8 cellular contexts compared by ENCODE assay signal in the genomic region with DNA sequence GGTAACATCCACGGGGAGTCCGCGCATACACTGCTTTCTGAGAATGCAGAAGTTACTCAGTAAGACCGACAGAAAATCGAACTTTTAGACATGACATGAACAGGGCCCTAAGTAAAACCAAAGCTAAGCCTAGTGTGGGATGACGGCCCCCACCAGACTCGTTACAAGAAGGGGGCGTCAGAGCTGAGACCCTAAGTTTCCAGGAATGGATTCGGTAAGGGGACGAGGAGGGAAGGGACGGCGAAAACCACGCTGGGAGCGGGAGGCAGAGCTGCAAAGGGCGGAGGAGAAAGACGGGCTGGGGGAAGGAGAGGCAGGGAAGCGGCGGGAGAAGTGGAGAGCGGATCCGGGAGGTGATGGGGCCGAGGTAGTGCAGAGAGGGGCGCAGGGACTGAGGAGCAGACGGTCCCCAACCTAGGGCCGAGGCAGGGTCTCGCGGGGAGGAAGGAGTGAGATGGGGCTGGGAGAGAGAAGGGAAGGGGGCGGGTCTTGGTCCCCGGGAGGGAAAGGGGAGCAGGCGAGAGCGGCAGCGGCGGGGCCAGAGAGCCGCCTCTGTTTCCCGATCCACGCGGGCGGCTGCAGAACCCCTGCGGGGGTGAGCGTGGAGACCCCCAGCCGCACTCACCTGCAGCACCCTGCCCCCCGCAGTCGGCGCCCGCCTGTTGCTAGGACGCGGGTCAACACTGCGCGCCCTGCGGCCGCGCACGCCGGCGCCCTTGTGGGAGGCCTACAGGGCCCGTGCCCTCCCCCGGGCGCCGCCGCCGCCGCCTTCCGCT. TPM values are rescaled to one million over a fixed set of nuclear protein-coding genes. Genes with fewer than 3 reads are reported as not detected.
DNase-seq lines count a peak whose midpoint lies in the region; TF ChIP-seq lines count a peak whose summit lies in the region.

No MANE protein-coding gene starts in this region.

- POLR2A ChIA-PET in AG04449 (lab: Yijun Ruan, JAX): interaction anchor here (1.0 kb wide), 1 partner anchor 9 kb away, joined by 3 read pairs; no protein-coding TSS in a partner anchor

- DNase-seq in AG04449 (ENCODE audit: low read depth, low spot score): no peak
- peak; percentile 32 to 76 for DNase-seq in HAP-1 (ENCODE audit: low spot score in 2 of 2)
- peak; percentile 59 for DNase-seq in activated CD4-positive, alpha-beta T cell treated with anti-CD3 and anti-CD28 coated beads, Interleukin-2, amount 10 ng/mL, durations not matched to agents 24 days and 14 days
- DNase-seq in esophagus muscularis mucosa (ENCODE audit: extremely low spot score): no peak
- DNase-seq in type B pancreatic cell (ENCODE audit: extremely low spot score, unreplicated experiment): peak; percentile 72
- no peak for DNase-seq in NCI-H187 treated with DMSO at 0.1 percent for 48 hours (lab: John Stamatoyannopoulos, UW)
- DNase-seq in mesenteric fat pad (ENCODE audit: low spot score): no peak

- TF ChIP-seq POLR2A in esophagus muscularis mucosa (IDR thresholded peaks at IDR 0.05; ENCODE audit: low read depth): no peak

- H3K36me3 Mint-ChIP-seq in activated CD4-positive, alpha-beta T cell treated with anti-CD3 and anti-CD28 coated beads, Interleukin-2, amount 10 ng/mL, durations not matched to agents 24 days and 14 days (ENCODE audit: low read depth): no peaks in the 10 kb centered on the region
- no peaks in the 10 kb centered on the region for H3K36me3 Mint-ChIP-seq in type B pancreatic cell

- no peaks in the 10 kb centered on the region for H3K9me3 ChIP-seq in HAP-1
- no peaks in the 10 kb centered on the region for H3K9me3 ChIP-seq in esophagus muscularis mucosa
- no peaks in the 10 kb centered on the region for H3K9me3 ChIP-seq in muscle layer of colon (ENCODE audit: low read length)

- no peak for TF ChIP-seq EP300 in esophagus muscularis mucosa (IDR thresholded peaks at IDR 0.05)

- peaks cover 12% of the 10 kb centered on the region for H3K4me1 Mint-ChIP-seq in activated CD4-positive, alpha-beta T cell treated with anti-CD3 and anti-CD28 coated beads, Interleukin-2, amount 10 ng/mL, durations not matched to agents 24 days and 14 days
- H3K4me1 Mint-ChIP-seq in type B pancreatic cell (ENCODE audit: unreplicated experiment): peaks cover 5% of the 10 kb centered on the region

- H3K27me3 ChIP-seq in HAP-1 (ENCODE audit: low read depth) (no peaks in the 10 kb centered on the region), esophagus muscularis mucosa (no peaks in the 10 kb centered on the region), muscle layer of colon (ENCODE audit: control insufficient read depth in 1 of 2, insufficient read depth in 2 of 2, low read length in 2 of 2) (no peaks in the 10 kb centered on the region)

- peaks cover 51% of the 10 kb centered on the region for H3K27me3 Mint-ChIP-seq in activated CD4-positive, alpha-beta T cell treated with anti-CD3 and anti-CD28 coated beads, Interleukin-2, amount 10 ng/mL, durations not matched to agents 24 days and 14 days
- H3K27me3 Mint-ChIP-seq in type B pancreatic cell: peaks cover 68% of the 10 kb centered on the region

- H3K4me3 ChIP-seq in AG04449 (ENCODE audit: low read depth, low read length): peak overlapping the region; percentile 67
- peak overlapping the region; percentile 44 for H3K4me3 ChIP-seq in HAP-1
- peak overlapping the region; percentile 74 to 86 (median 78) for H3K4me3 ChIP-seq in esophagus muscularis mucosa
- H3K4me3 ChIP-seq in muscle layer of colon (ENCODE audit: low read depth in 1 of 2, low read length in 2 of 2): peak overlapping the region; percentile 57 to 68

- no peaks in the 10 kb centered on the region for H3K9me3 Mint-ChIP-seq in activated CD4-positive, alpha-beta T cell treated with anti-CD3 and anti-CD28 coated beads, Interleukin-2, amount 10 ng/mL, durations not matched to agents 24 days and 14 days
- peaks cover 4% of the 10 kb centered on the region for H3K9me3 Mint-ChIP-seq in type B pancreatic cell

- peak overlapping the region; percentile 79 for H3K4me3 Mint-ChIP-seq in activated CD4-positive, alpha-beta T cell treated with anti-CD3 and anti-CD28 coated beads, Interleukin-2, amount 10 ng/mL, durations not matched to agents 24 days and 14 days
- H3K4me3 Mint-ChIP-seq in type B pancreatic cell: peak overlapping the region; percentile 93

- H3K4me1 ChIP-seq in HAP-1 (peaks cover 11% of the 10 kb centered on the region; the same call in 1 of the 2 replicates), esophagus muscularis mucosa (peaks cover 4 to 20% (median 15%) of the 10 kb centered on the region in 4 donors), muscle layer of colon (ENCODE audit: insufficient read depth, low read length) (peaks cover 5% of the 10 kb centered on the region)

- H3K27ac ChIP-seq in esophagus muscularis mucosa (replicated peaks in 1 of 4): peak overlapping the region; percentile 57 to 79 (median 71)
- H3K27ac ChIP-seq in muscle layer of colon (ENCODE audit: low read depth, low read length): peak overlapping the region; percentile 70

- no peaks in the 10 kb centered on the region for H3K36me3 ChIP-seq in HAP-1 (replicated peaks)
- no peaks in the 10 kb centered on the region for H3K36me3 ChIP-seq in esophagus muscularis mucosa
- no peaks in the 10 kb centered on the region for H3K36me3 ChIP-seq in muscle layer of colon (ENCODE audit: insufficient read depth, low read length)

- CTCF ChIA-PET in AG04449 (lab: Yijun Ruan, JAX): interaction anchor here (1.1 kb wide), 1 partner anchor 13 kb away, joined by 3 read pairs; no protein-coding TSS in a partner anchor

- H3K27ac Mint-ChIP-seq in activated CD4-positive, alpha-beta T cell treated with anti-CD3 and anti-CD28 coated beads, Interleukin-2, amount 10 ng/mL, durations not matched to agents 24 days and 14 days: no peak overlapping the region
- peak overlapping the region; percentile 22 for H3K27ac Mint-ChIP-seq in type B pancreatic cell

- under 1% methylated on average over 32 of the region's 62 CpGs for WGBS in esophagus muscularis mucosa

- no peak for TF ChIP-seq CTCF in AG04449 (IDR thresholded peaks at IDR 0.05; ENCODE audit: insufficient read depth, low read length, missing control alignments)
- TF ChIP-seq CTCF in esophagus muscularis mucosa (IDR thresholded peaks at IDR 0.05): no peak
- no peak for TF ChIP-seq CTCF in type B pancreatic cell (conservative IDR thresholded peaks at IDR 0.05)

- intact Hi-C loops in activated CD4-positive, alpha-beta T cell treated with anti-CD3 and anti-CD28 coated beads, Interleukin-2, amount 10 ng/mL, durations not matched to agents 24 days and 14 days (cut with micrococcal nuclease): loop anchor here (10.0 kb wide), 1 partner anchor 254 kb away; the partner anchor contains the start of gene MKX
- intact Hi-C loops in esophagus muscularis mucosa (cut with DNase I): no loop called here

- in situ Hi-C loops in HAP-1 (cut with MboI; ENCODE audit: low sequenced_read_pairs): no loop called here

- H3K9ac ChIP-seq in muscle layer of colon (ENCODE audit: low read length): peak overlapping the region; percentile 25

RNA-seq across cellular contexts. Expression of gene ODAD2, which starts 0.5 kb away (rescaled TPM):
- total RNA-seq in activated CD4-positive, alpha-beta T cell treated with anti-CD3 and anti-CD28 coated beads, Interleukin-2, amount 10 ng/mL, durations not matched to agents 24 days and 14 days: not detected in 2 replicates
- total RNA-seq in esophagus muscularis mucosa (under 1 TPM; 0.39 to 0.83 (median 0.79) TPM), type B pancreatic cell (ENCODE audit: low replicate concordance) (0.14 and 1.5 TPM in 2 replicates), mesenteric fat pad (0.22 TPM)

Comparison
In these comparisons a context has a peak if more than half of its experiments do, and no peak if none do; other contexts are left out.
1. DNase-seq: peak in HAP-1 (2 of 2), activated CD4-positive, alpha-beta T cell treated with anti-CD3 and anti-CD28 coated beads, Interleukin-2, amount 10 ng/mL, durations not matched to agents 24 days and 14 days (single experiment) and type B pancreatic cell (single experiment); none in AG04449 (single experiment), esophagus muscularis mucosa (single experiment), NCI-H187 treated with DMSO at 0.1 percent for 48 hours (single experiment) and mesenteric fat pad (single experiment).
2. Peak in every context shown above with its lines, with median percentiles within 50 percentile points of each other: H3K4me3 ChIP-seq.